7 cellular contexts compared by ENCODE assay signal in genomic region chr1:202483362-202483761, GRCh38.
DNase-seq lines count a peak whose midpoint lies in the region; ATAC-seq and TF ChIP-seq lines count a peak whose summit lies in the region.
"Not testable (repeated sequence)": the region's sequence is repeated elsewhere in the genome, so short reads cannot be mapped to it uniquely, and the experiment has no call there.

No MANE protein-coding gene starts in this region.

- intact Hi-C loops in PC-3 (cut with micrococcal nuclease), result not testable (repeated sequence)

- BruUV-seq in PC-3 (replicated peaks; lab: Mats Ljungman, UMichigan), result not testable (repeated sequence)

- DNase-seq in DMS153 treated with DMSO at 0.1 percent for 48 hours (lab: John Stamatoyannopoulos, UW; ENCODE audit: unreplicated experiment), result peak; percentile 34
- DNase-seq in NCI-H2081 (lab: John Stamatoyannopoulos, UW), result peak; percentile 1 to 26
- peak; percentile 87 for DNase-seq in PC-3
- DNase-seq in memory B cell (ENCODE audit: low spot score in 2 of 2), result peak in 1 of 2 donors; percentile 16

- not testable (repeated sequence) for H3K36me3 Mint-ChIP-seq in IgD-negative memory B cell; activated T-helper 17 cell treated with anti-CD3 and anti-CD28 coated beads, Interleukin-2, amount 50 U/mL, for 72 hours (ENCODE audit: low read depth); memory B cell

- not testable (repeated sequence) for TF ChIP-seq CTCF in PC-3 (conservative IDR thresholded peaks at IDR 0.05; ENCODE audit: low read depth, low read length)

- H3K9me3 ChIP-seq in PC-3 (ENCODE audit: low read length), result not testable (repeated sequence)

- H3K9ac ChIP-seq in PC-3 (ENCODE audit: low read length), result peak overlapping the region; percentile 62

- H3K27me3 ChIP-seq in PC-3 (ENCODE audit: low read length), result not testable (repeated sequence)

- H3K27ac ChIP-seq in PC-3 (ENCODE audit: low read length), result peak overlapping the region; percentile 90

- H3K36me3 ChIP-seq in PC-3 (ENCODE audit: low read depth, low read length), result not testable (repeated sequence)

- H3K9me3 Mint-ChIP-seq in IgD-negative memory B cell; activated T-helper 17 cell treated with anti-CD3 and anti-CD28 coated beads, Interleukin-2, amount 50 U/mL, for 72 hours; memory B cell: not testable (repeated sequence)

- peak overlapping the region; percentile 46; the same call in 1 of the 2 replicates for H2AFZ ChIP-seq in PC-3 (ENCODE audit: low read length)

- H3K79me2 ChIP-seq in PC-3 (ENCODE audit: low read length), result not testable (repeated sequence)

- H3K4me3 ChIP-seq in PC-3 (ENCODE audit: low read length), result peak overlapping the region; percentile 31; the same call in 1 of the 2 replicates

- not testable (repeated sequence) for H4K20me1 ChIP-seq in PC-3 (ENCODE audit: low read length)

- H3K9me2 ChIP-seq in PC-3 (replicated peaks; ENCODE audit: low read length), result not testable (repeated sequence)

- ATAC-seq in PC-3, result peak; percentile 94
- peak; percentile 31 for ATAC-seq in activated T-helper 17 cell treated with anti-CD3 and anti-CD28 coated beads, Interleukin-2, amount 50 U/mL, for 72 hours (replicated peaks)
- ATAC-seq in esophagus mucosa, result peak; percentile 83
- peak; percentile 62 for ATAC-seq in memory B cell (ENCODE audit: low read depth)

- not testable (repeated sequence) for H3F3A ChIP-seq in PC-3 (ENCODE audit: low read length, unreplicated experiment)

- H3K4me3 Mint-ChIP-seq in IgD-negative memory B cell, result peak overlapping the region; percentile 23 to 72 (median 58)
- not testable (repeated sequence) for H3K4me3 Mint-ChIP-seq in activated T-helper 17 cell treated with anti-CD3 and anti-CD28 coated beads, Interleukin-2, amount 50 U/mL, for 72 hours
- peak overlapping the region; percentile 9 for H3K4me3 Mint-ChIP-seq in memory B cell

- H3K27me3 Mint-ChIP-seq in IgD-negative memory B cell, result peaks cover 14% of the 10 kb centered on the region
- H3K27me3 Mint-ChIP-seq in activated T-helper 17 cell treated with anti-CD3 and anti-CD28 coated beads, Interleukin-2, amount 50 U/mL, for 72 hours; memory B cell: not testable (repeated sequence)

- POLR2A ChIA-PET in PC-3 (lab: Charles Lee; ENCODE audit: unreplicated experiment), result not testable (repeated sequence)

- peaks cover 23 to 33% (median 26%) of the 10 kb centered on the region in 3 donors for H3K4me1 Mint-ChIP-seq in IgD-negative memory B cell
- peaks cover 24% of the 10 kb centered on the region for H3K4me1 Mint-ChIP-seq in activated T-helper 17 cell treated with anti-CD3 and anti-CD28 coated beads, Interleukin-2, amount 50 U/mL, for 72 hours
- peaks cover 25% of the 10 kb centered on the region for H3K4me1 Mint-ChIP-seq in memory B cell

- H3K27ac Mint-ChIP-seq in IgD-negative memory B cell, result peak overlapping the region; percentile 54 to 94 (median 80)
- H3K27ac Mint-ChIP-seq in activated T-helper 17 cell treated with anti-CD3 and anti-CD28 coated beads, Interleukin-2, amount 50 U/mL, for 72 hours, result peak overlapping the region; percentile 53
- H3K27ac Mint-ChIP-seq in memory B cell, result not testable (repeated sequence)

- peak overlapping the region; percentile 58 for H3K4me2 ChIP-seq in PC-3 (ENCODE audit: low read length)

- CTCF ChIA-PET in PC-3 (lab: Charles Lee), result not testable (repeated sequence)

- H3K4me1 ChIP-seq in PC-3 (ENCODE audit: insufficient read depth, low read length), result peaks cover 29% of the 10 kb centered on the region

Comparison
In these comparisons a context has a peak if more than half of its experiments do, and no peak if none do; other contexts are left out.
1. ATAC-seq: peak in every context shown above with its lines; median percentile 94 in PC-3; 83 in esophagus mucosa; 62 in memory B cell; 31 in activated T-helper 17 cell treated with anti-CD3 and anti-CD28 coated beads, Interleukin-2, amount 50 U/mL, for 72 hours.